Comparison of ENCODE assay signal across 19 cellular contexts in genomic region chr17:17387017-17387416, GRCh38.
DNase-seq lines count a peak whose midpoint lies in the region; ATAC-seq and TF ChIP-seq lines count a peak whose summit lies in the region.
"Had no signal": no experiment of that assay in that cellular context is flagged by ENCODE, and none has a peak within 500 bp of the region (broad histone marks: within the 10 kb centered on the region; RNA-seq: fewer than 3 reads in every experiment).

No MANE protein-coding gene starts in this region.

- intact Hi-C loops in MCF 10A (cut with micrococcal nuclease) = no loop called here
- intact Hi-C loops in breast epithelium (cut with DNase I; ENCODE audit: low total_unique reads) = no loop called here
- intact Hi-C loops in transverse colon (cut with DNase I; ENCODE audit: low total_unique reads) = no loop called here
- intact Hi-C loops in sigmoid colon (cut with DNase I) = no loop called here

- TF ChIP-seq POLR2A in breast epithelium (IDR thresholded peaks at IDR 0.05) = no peak
- no peak for TF ChIP-seq POLR2A in transverse colon (IDR thresholded peaks at IDR 0.05)
- TF ChIP-seq POLR2A in sigmoid colon (IDR thresholded peaks at IDR 0.05) = no peak

- peaks cover 11% of the 10 kb centered on the region for H3K4me1 Mint-ChIP-seq in MCF 10A (ENCODE audit: insufficient read depth, unreplicated experiment)

- H3K27ac Mint-ChIP-seq in MCF 10A (ENCODE audit: low read depth, unreplicated experiment) = no peak overlapping the region
- H3K27ac Mint-ChIP-seq: CD4-positive, alpha-beta T cell; natural killer cell had no signal

- H3K27me3 ChIP-seq in breast epithelium (no peaks in the 10 kb centered on the region), transverse colon (peaks cover 6% of the 10 kb centered on the region), sigmoid colon (peaks cover 0 to 18% (median 4%) of the 10 kb centered on the region in 3 donors)

- no TSS peak for BruUV-seq in MCF 10A (replicated peaks; lab: Mats Ljungman, UMichigan)

- no peak for TF ChIP-seq CTCF in MCF 10A (IDR thresholded peaks at IDR 0.05; ENCODE audit: unreplicated experiment)
- no peak for TF ChIP-seq CTCF in breast epithelium (IDR thresholded peaks at IDR 0.05)
- no peak for TF ChIP-seq CTCF in transverse colon (IDR thresholded peaks at IDR 0.05)
- TF ChIP-seq CTCF in sigmoid colon (IDR thresholded peaks at IDR 0.05) = no peak

- H3K4me3 ChIP-seq in breast epithelium = no peak overlapping the region
- H3K4me3 ChIP-seq in transverse colon = no peak overlapping the region
- no peak overlapping the region for H3K4me3 ChIP-seq in sigmoid colon
- H3K4me3 ChIP-seq: stomach had no signal

- peak; percentile 91 for ATAC-seq in esophagus mucosa
- no peak for ATAC-seq in HG02759 (IDR thresholded peaks at IDR 0.05; ENCODE audit: unreplicated experiment)
- no peak for ATAC-seq in HG02852 (IDR thresholded peaks at IDR 0.05; ENCODE audit: unreplicated experiment)
- ATAC-seq: natural killer cell had no signal

- H3K36me3 ChIP-seq in breast epithelium (no peaks in the 10 kb centered on the region), transverse colon (no peaks in the 10 kb centered on the region), sigmoid colon (no peaks in the 10 kb centered on the region)
- H3K36me3 ChIP-seq: stomach had no signal

- TF ChIP-seq EP300 in transverse colon (IDR thresholded peaks at IDR 0.05; ENCODE audit: low read depth) = no peak
- no peak for TF ChIP-seq EP300 in sigmoid colon (IDR thresholded peaks at IDR 0.05)

- peaks cover 16% of the 10 kb centered on the region for H3K27me3 Mint-ChIP-seq in MCF 10A (ENCODE audit: insufficient read depth, unreplicated experiment)
- H3K27me3 Mint-ChIP-seq: CD4-positive, alpha-beta T cell had no signal

- H3K9me3 ChIP-seq in breast epithelium (no peaks in the 10 kb centered on the region), transverse colon (no peaks in the 10 kb centered on the region), sigmoid colon (no peaks in the 10 kb centered on the region)
- H3K9me3 ChIP-seq: stomach had no signal

- H3K36me3 Mint-ChIP-seq in MCF 10A (ENCODE audit: insufficient read depth, unreplicated experiment) = no peaks in the 10 kb centered on the region
- H3K36me3 Mint-ChIP-seq: natural killer cell had no signal

- POLR2A ChIA-PET in MCF 10A (lab: Yijun Ruan, JAX) = interaction anchor here (0.7 to 1.2 kb wide), 3 partner anchors 10 to 27 kb away, joined by 3 to 7 read pairs (median 3); no protein-coding TSS in a partner anchor

- H3K9me3 Mint-ChIP-seq in MCF 10A (ENCODE audit: unreplicated experiment) = no peaks in the 10 kb centered on the region
- H3K9me3 Mint-ChIP-seq: natural killer cell had no signal

- no peak overlapping the region for H3K4me3 Mint-ChIP-seq in MCF 10A (ENCODE audit: unreplicated experiment)
- H3K4me3 Mint-ChIP-seq: CD4-positive, alpha-beta T cell; natural killer cell had no signal

- H3K4me1 ChIP-seq in breast epithelium = no peaks in the 10 kb centered on the region
- peaks cover 0 to 10% (median 0%) of the 10 kb centered on the region in 4 donors for H3K4me1 ChIP-seq in transverse colon
- H3K4me1 ChIP-seq in sigmoid colon = no peaks in the 10 kb centered on the region

- CTCF ChIA-PET in MCF 10A (lab: Yijun Ruan, JAX) = interaction anchor here (0.8 kb wide), 1 partner anchor 109 kb away, joined by 3 read pairs; the partner anchor contains the start of gene RASD1

- WGBS in transverse colon (ENCODE audit: low coverage in 1 of 2), 2 donors = 54 to 60% methylated on average over 1 to 6 of the region's 6 CpGs
- 15 to 67% methylated on average over 6 of the region's 6 CpGs for WGBS in sigmoid colon, 2 donors

- in situ Hi-C loops in transverse colon (cut with MboI; ENCODE audit: low pct_ligation_motif_present in 1 of 4, low pct_unique_long_range_greater_than_20kb in 1 of 4, low sequenced_read_pairs in 3 of 4) = no loop called here

- DNase-seq in MCF 10A (ENCODE audit: unreplicated experiment) = peak; percentile 77
- no peak for DNase-seq in breast epithelium (ENCODE audit: low spot score in 2 of 2)
- DNase-seq in NCI-H526 (lab: John Stamatoyannopoulos, UW) = peak; percentile 9 to 49
- peak; percentile 48 for DNase-seq in transverse colon
- DNase-seq in sigmoid colon = no peak
- DNase-seq: ACHN; activated CD4-positive, CD25-positive, alpha-beta regulatory T cell treated with anti-CD3 and anti-CD28 coated beads, Interleukin-2, amount 50 U/mL, for 72 hours; activated effector memory CD4-positive, alpha-beta T cell treated with Interleukin-2 at 50 U/mL for 16 hours; amniotic stem cell; CD4-positive, alpha-beta T cell; GOT3; natural killer cell; NCI-H2081 treated with DMSO at 0.1 percent for 48 hours; stimulated activated CD4-positive, alpha-beta T cell treated with anti-CD3 and anti-CD28 coated beads, Interleukin-15, amount 100 ng/mL, for 24 hours; stomach; T-helper 9 cell had no signal

- H3K27ac ChIP-seq in breast epithelium = peak overlapping the region in 1 of 2 donors; percentile 25
- no peak overlapping the region for H3K27ac ChIP-seq in transverse colon
- H3K27ac ChIP-seq in sigmoid colon = no peak overlapping the region
- H3K27ac ChIP-seq: stomach had no signal

Comparison
In these comparisons a context has a peak if more than half of its experiments do, and no peak if none do; other contexts are left out.
1. DNase-seq: peak in MCF 10A (single experiment), NCI-H526 (2 of 2) and transverse colon (single experiment); none in breast epithelium (0 of 2) and sigmoid colon (single experiment).